Comparison of ENCODE assay signal across 8 cellular contexts in genomic region chr1:50976111-50976889, GRCh38. TPM values are rescaled to one million over a fixed set of nuclear protein-coding genes. Genes with fewer than 3 reads are reported as not detected.
DNase-seq lines count a peak whose midpoint lies in the region; ATAC-seq, FAIRE-seq and TF ChIP-seq lines count a peak whose summit lies in the region.

No MANE protein-coding gene starts in this region.

- H3K36me3 ChIP-seq in Panc1 (ENCODE audit: control insufficient read depth, insufficient read depth, low read length) (peaks cover 5% of the 10 kb centered on the region; the same call in 1 of the 2 replicates), pancreas (no peaks in the 10 kb centered on the region)

- 62 to 70% methylated on average over 19 of the region's 19 CpGs for WGBS in pancreas, 2 donors

- CTCF ChIA-PET in Panc1 (lab: Charles Lee) = interaction anchor here (1.0 kb wide), 2 partner anchors 16 to 213 kb away, joined by 3 read pairs; partner anchors contain the start of gene FAF1

- H3K27me3 ChIP-seq in Panc1 (ENCODE audit: control insufficient read depth, insufficient read depth, low read length) (no peaks in the 10 kb centered on the region), dorsolateral prefrontal cortex (peaks cover 0 to 28% (median 0%) of the 10 kb centered on the region in 45 donors), pancreas (no peaks in the 10 kb centered on the region)

- TF ChIP-seq CTCF in Panc1 (IDR thresholded peaks at IDR 0.05) = no peak
- no peak for TF ChIP-seq CTCF in dorsolateral prefrontal cortex (IDR thresholded peaks at IDR 0.05 in 54 of 56, conservative IDR thresholded peaks at IDR 0.05 in 2 of 56; ENCODE audit: low read depth in 1 of 56, partially characterized antibody in 56 of 56)
- no peak for TF ChIP-seq CTCF in pancreas (IDR thresholded peaks at IDR 0.05)
- no peak for TF ChIP-seq CTCF in GM13977 (IDR thresholded peaks at IDR 0.05; ENCODE audit: extremely low read depth, insufficient read depth, missing control alignments)

- peak overlapping the region; percentile 69 to 80 for H3K4me3 ChIP-seq in Panc1 (ENCODE audit: low read depth in 2 of 2, low read length in 2 of 2)
- peak overlapping the region; percentile 59 to 90 (median 77) for H3K4me3 ChIP-seq in dorsolateral prefrontal cortex
- H3K4me3 ChIP-seq in pancreas = peak overlapping the region in 3 of 4 donors; percentile 65 to 91 (median 76)

- POLR2A ChIA-PET in Panc1 (lab: Charles Lee) = interaction anchor here (0.5 to 0.6 kb wide), 2 partner anchors 23 to 87 kb away, joined by 4 to 6 read pairs; no protein-coding TSS in a partner anchor

- ATAC-seq in HG03095 (IDR thresholded peaks at IDR 0.05; ENCODE audit: unreplicated experiment) (peak; percentile 8), Panc1 (peak; percentile 10), pancreas (no peak), left lobe of liver (no peak), GM19324 (IDR thresholded peaks at IDR 0.05; ENCODE audit: low FRiP score, unreplicated experiment) (no peak)

- DNase-seq in GM12891 (ENCODE audit: insufficient read length, low spot score) (no peak), Panc1 (ENCODE audit: low read depth, low spot score) (no peak), dorsolateral prefrontal cortex (no peak), pancreas (no peak), left lobe of liver (ENCODE audit: low spot score) (no peak), GM13977 (ENCODE audit: low spot score) (no peak)

- H3K27ac ChIP-seq in Panc1 (ENCODE audit: low read length) = peak overlapping the region; percentile 100
- H3K27ac ChIP-seq in dorsolateral prefrontal cortex = peak overlapping the region; percentile 31 to 98 (median 94)
- H3K27ac ChIP-seq in pancreas = peak overlapping the region in 3 of 4 donors; percentile 87 to 94 (median 93)

- in situ Hi-C loops in Panc1 (cut with HindIII; ENCODE audit: low pct_unique_long_range_greater_than_20kb, low sequenced_read_pairs) (no loop called here), GM13977 (cut with MboI; ENCODE audit: low pct_unique_long_range_greater_than_20kb, low sequenced_read_pairs, unreplicated experiment) (no loop called here)

- intact Hi-C loops in Panc1 (cut with micrococcal nuclease; ENCODE audit: unreplicated experiment) = loop anchor here (5.0 to 10.0 kb wide), 2 partner anchors 201 to 211 kb away; no protein-coding TSS in a partner anchor
- intact Hi-C loops in dorsolateral prefrontal cortex (cut with DNase I) = no loop called here
- intact Hi-C loops in pancreas (cut with DNase I) = no loop called here

- H3K4me1 ChIP-seq in Panc1 (ENCODE audit: control insufficient read depth, insufficient read depth, low read length) = peaks cover 37% of the 10 kb centered on the region
- peaks cover 3 to 14% (median 6%) of the 10 kb centered on the region in 3 donors for H3K4me1 ChIP-seq in pancreas

- FAIRE-seq in GM12891 (lab: Jason Lieb, UNC) = peak; percentile 23
- FAIRE-seq in pancreas (lab: Jason Lieb, UNC) = no peak

- BruUV-seq in Panc1 (replicated peaks; lab: Mats Ljungman, UMichigan) = no TSS peak

- H3K9me3 ChIP-seq in Panc1 (ENCODE audit: control insufficient read depth, insufficient read depth, low read depth, low read length) (no peaks in the 10 kb centered on the region), pancreas (no peaks in the 10 kb centered on the region)

- no peak for TF ChIP-seq POLR2A in GM12891 (IDR thresholded peaks at IDR 0.05; ENCODE audit: low read depth, low read length)

TF ChIP-seq in GM12891, 5 proteins besides CTCF, POLR2A, EP300 and RAD21:
- TF ChIP-seq POU2F2 (IDR thresholded peaks at IDR 0.05; ENCODE audit: low read depth, low read length) (0 out of 2 replicates have a peak, but pooled peaks have one; percentile 15), POLR2AphosphoS5 (IDR thresholded peaks at IDR 0.05; ENCODE audit: low read depth, low read length) (no peak), PAX5 (IDR thresholded peaks at IDR 0.05; ENCODE audit: insufficient read depth, low read length, severe bottlenecking) (no peak)
TF ChIP-seq in GM12891: peak in this region for 1.

RNA-seq across cellular contexts. Expression of gene CDKN2C, which starts 6.3 kb away (rescaled TPM):
- 27.9 TPM for polyA plus RNA-seq in GM12891 (2012; ENCODE audit: low read depth, missing spikeins)
- total RNA-seq in Panc1 (2021; ENCODE audit: unreplicated experiment) (50.4 TPM), dorsolateral prefrontal cortex (10 to 100 TPM in 59 of 120 experiments, 1 to 10 TPM in 61; 3.9 to 24.6 (median 9.9) TPM), pancreas (10 to 100 TPM in 2 of 6 donors, 1 to 10 TPM in 4; 4.3 to 11.5 (median 8.4) TPM), left lobe of liver (2.2 TPM)
- 32.4 TPM for polyA plus RNA-seq in Panc1 (2012; ENCODE audit: insufficient read length)
- polyA plus RNA-seq in pancreas = 1 to 10 TPM; 7.4 to 8.1 TPM

RNA-seq across cellular contexts. Expression of gene FAF1, which starts 16.2 kb away (rescaled TPM):
- 62.2 TPM for polyA plus RNA-seq in GM12891 (2012; ENCODE audit: low read depth, missing spikeins)
- total RNA-seq in Panc1 (2021; ENCODE audit: unreplicated experiment) (101 TPM), dorsolateral prefrontal cortex (100 to 1,000 TPM in 1 of 120 experiments, 10 to 100 TPM in 119; 61.7 to 103 (median 81.7) TPM), pancreas (10 to 100 TPM; 30.0 to 46.6 (median 38.1) TPM), left lobe of liver (22.3 TPM)
- 39.7 TPM for polyA plus RNA-seq in Panc1 (2012; ENCODE audit: insufficient read length)
- 10 to 100 TPM; 13.9 to 23.4 TPM for polyA plus RNA-seq in pancreas

Comparison
In these comparisons a context has a peak if more than half of its experiments do, and no peak if none do; other contexts are left out.
1. ATAC-seq: peak in HG03095 (single experiment) and Panc1 (single experiment); none in pancreas (0 of 4), left lobe of liver (single experiment) and GM19324 (single experiment).
2. Peak in every context shown above with its lines, with median percentiles within 50 percentile points of each other: H3K27ac ChIP-seq and H3K4me3 ChIP-seq.